Comparison of ENCODE assay signal across 8 cellular contexts in genomic region chr5:171494452-171495121, GRCh38.
DNase-seq lines count a peak whose midpoint lies in the region; ATAC-seq, FAIRE-seq and TF ChIP-seq lines count a peak whose summit lies in the region.

No MANE protein-coding gene starts in this region.

- H3K9me1 ChIP-seq in keratinocyte (ENCODE audit: control insufficient read depth, extremely low read depth, insufficient read depth, low read length), result no peaks in the 10 kb centered on the region

- TF ChIP-seq POLR2A in thyroid gland (IDR thresholded peaks at IDR 0.05), result no peak

- intact Hi-C loops in thyroid gland (cut with DNase I), result no loop called here

- DNase-seq in HTR-8/SVneo (ENCODE audit: insufficient read length, low spot score) (peak; percentile 84), astrocyte of the spinal cord (ENCODE audit: low read depth, low spot score) (peak; percentile 84), keratinocyte (ENCODE audit: low read depth, low spot score) (no peak), thyroid gland (peak; percentile 35 to 49)
- no peak for DNase-seq in stimulated activated CD4-positive, alpha-beta T cell treated with anti-CD3 and anti-CD28 coated beads, Interleukin-12 subunit alpha, Interleukin-12 subunit beta, amount 100 ng/mL, for 4 hours

- H3K4me1 ChIP-seq in keratinocyte (ENCODE audit: control insufficient read depth, extremely low read depth, insufficient read depth, low read length), result peaks cover 11% of the 10 kb centered on the region
- peaks cover 0 to 16% of the 10 kb centered on the region in 2 donors for H3K4me1 ChIP-seq in thyroid gland

- dilution Hi-C loops in keratinocyte (cut with MboI; ENCODE audit: extremely low pct_ligation_motif_present, low sequenced_read_pairs), result no loop called here

- no peak for ATAC-seq in GM18909 (IDR thresholded peaks at IDR 0.05; ENCODE audit: poor library complexity, unreplicated experiment)
- no peak for ATAC-seq in GM18867 (IDR thresholded peaks at IDR 0.05; ENCODE audit: unreplicated experiment)
- ATAC-seq in HG02759 (IDR thresholded peaks at IDR 0.05; ENCODE audit: unreplicated experiment), result no peak

- H3K4me3 ChIP-seq in astrocyte of the spinal cord (ENCODE audit: low read depth, low read length) (no peak overlapping the region), keratinocyte (ENCODE audit: control insufficient read depth in 2 of 3, extremely low read depth in 1 of 3, insufficient read depth in 2 of 3, low read depth in 1 of 3, low read length in 3 of 3) (no peak overlapping the region), thyroid gland (replicated peaks in 1 of 3) (no peak overlapping the region)

- peak overlapping the region; percentile 51 for H3K4me2 ChIP-seq in keratinocyte (ENCODE audit: control insufficient read depth, extremely low read depth, insufficient read depth, low read depth, low read length)

- H3K27ac ChIP-seq in keratinocyte (ENCODE audit: control insufficient read depth, insufficient read depth, low read length) (peak overlapping the region; percentile 1), thyroid gland (peak overlapping the region in 2 of 3 donors; percentile 9 to 52)

- no peaks in the 10 kb centered on the region for H3K36me3 ChIP-seq in keratinocyte (ENCODE audit: control insufficient read depth in 2 of 2, extremely low read depth in 1 of 2, insufficient read depth in 2 of 2, low read length in 2 of 2)
- no peaks in the 10 kb centered on the region for H3K36me3 ChIP-seq in thyroid gland

- FAIRE-seq in HTR-8/SVneo (lab: Jason Lieb, UNC), result no peak
- no peak for FAIRE-seq in keratinocyte (lab: Jason Lieb, UNC)

- no peaks in the 10 kb centered on the region for H4K20me1 ChIP-seq in keratinocyte (ENCODE audit: control insufficient read depth, extremely low read depth, insufficient read depth, low read length)

- H3K9me3 ChIP-seq in keratinocyte (ENCODE audit: control insufficient read depth, low read depth, low read length) (no peaks in the 10 kb centered on the region), thyroid gland (no peaks in the 10 kb centered on the region)

- H2AFZ ChIP-seq in keratinocyte (ENCODE audit: control insufficient read depth, low read length), result peak overlapping the region; percentile 30

- 45 to 47% methylated on average over 16 to 17 of the region's 17 CpGs for WGBS in thyroid gland, 2 donors

- in situ Hi-C loops in astrocyte of the spinal cord (cut with HindIII; ENCODE audit: low sequenced_read_pairs), result no loop called here

- no peak overlapping the region for H3K9ac ChIP-seq in keratinocyte (ENCODE audit: control insufficient read depth, extremely low read depth, insufficient read depth, low read length)

- no peak for TF ChIP-seq CTCF in astrocyte of the spinal cord (IDR thresholded peaks at IDR 0.05; ENCODE audit: low read depth, low read length)
- TF ChIP-seq CTCF in keratinocyte (optimal IDR thresholded peaks at IDR 0.05 in 1 of 3, IDR thresholded peaks at IDR 0.05 in 1 of 3, conservative IDR thresholded peaks at IDR 0.05 in 1 of 3; ENCODE audit: extremely low read depth in 1 of 3, insufficient read depth in 2 of 3, low read length in 3 of 3), result no peak
- TF ChIP-seq CTCF in thyroid gland (IDR thresholded peaks at IDR 0.05), result no peak

- no peaks in the 10 kb centered on the region for H3K79me2 ChIP-seq in keratinocyte (ENCODE audit: control insufficient read depth, insufficient read depth, low read length)

- H3K27me3 ChIP-seq in keratinocyte (ENCODE audit: control insufficient read depth, extremely low read depth, insufficient read depth, low read length), result no peaks in the 10 kb centered on the region
- no peaks in the 10 kb centered on the region for H3K27me3 ChIP-seq in thyroid gland

Comparison
In these comparisons a context has a peak if more than half of its experiments do, and no peak if none do; other contexts are left out.
1. DNase-seq: peak in HTR-8/SVneo (single experiment), astrocyte of the spinal cord (single experiment) and thyroid gland (2 of 2); none in keratinocyte (single experiment) and stimulated activated CD4-positive, alpha-beta T cell treated with anti-CD3 and anti-CD28 coated beads, Interleukin-12 subunit alpha, Interleukin-12 subunit beta, amount 100 ng/mL, for 4 hours (single experiment).